10 cellular contexts compared by ENCODE assay signal in the genomic region with DNA sequence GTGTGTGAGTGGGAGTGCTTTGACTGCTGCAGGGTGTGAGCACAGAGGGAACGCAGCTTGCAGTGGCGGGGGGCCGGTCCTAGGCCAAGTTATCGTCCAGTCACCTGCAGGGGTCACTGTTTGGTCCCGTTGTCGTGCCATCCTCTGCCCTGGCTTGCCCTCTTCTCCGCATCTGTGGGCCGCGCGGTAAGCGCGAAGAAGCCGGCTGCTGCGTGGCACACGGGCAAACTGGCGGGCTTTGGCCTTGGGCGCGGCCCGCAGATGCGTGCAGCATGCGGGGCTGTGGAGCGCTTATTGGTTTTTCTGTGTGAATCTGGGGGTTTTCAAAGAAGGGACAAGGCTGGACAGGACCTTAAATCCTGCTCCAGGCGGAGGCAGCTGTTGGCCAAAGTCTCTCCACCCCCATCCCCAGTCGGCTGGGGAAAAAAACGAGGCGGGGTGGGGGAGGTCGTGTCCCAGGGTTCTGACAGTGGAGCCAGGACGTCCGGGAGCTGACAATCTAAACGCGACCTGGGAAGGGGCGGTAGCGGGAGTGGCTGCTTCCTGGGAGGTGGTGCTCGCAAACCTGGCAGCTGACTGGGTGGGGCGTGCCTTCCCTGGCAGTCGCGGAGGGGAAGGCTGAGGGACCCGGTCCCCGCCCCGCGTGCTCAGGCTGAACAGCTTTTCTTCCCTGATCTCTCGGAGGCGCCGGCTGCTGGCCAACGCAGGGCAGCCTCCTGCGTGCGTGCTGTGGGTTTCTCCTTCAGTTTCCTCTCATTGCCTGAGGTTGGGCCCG. TPM values are rescaled to one million over a fixed set of nuclear protein-coding genes. Genes with fewer than 3 reads are reported as not detected.
DNase-seq lines count a peak whose midpoint lies in the region; ATAC-seq, FAIRE-seq and TF ChIP-seq lines count a peak whose summit lies in the region.
"Had no signal": no experiment of that assay in that cellular context is flagged by ENCODE, and none has a peak within 500 bp of the region (broad histone marks: within the 10 kb centered on the region; RNA-seq: fewer than 3 reads in every experiment).

No MANE protein-coding gene starts in this region.

- no peak for FAIRE-seq in D721Med (lab: Jason Lieb, UNC)

- ATAC-seq in left lung: peak; percentile 98
- peak; percentile 96 for ATAC-seq in upper lobe of right lung
- no peak for ATAC-seq in GM18868 (IDR thresholded peaks at IDR 0.05; ENCODE audit: unreplicated experiment)

- intact Hi-C loops in left lung (cut with DNase I) (no loop called here), upper lobe of right lung (cut with DNase I) (no loop called here)

- peak overlapping the region in 1 of 2 donors; percentile 32 for H3K27ac ChIP-seq in coronary artery
- no peak overlapping the region for H3K27ac ChIP-seq in left lung
- peak overlapping the region; percentile 72 for H3K27ac ChIP-seq in upper lobe of right lung
- H3K27ac ChIP-seq: BLaER1 treated with 17β-estradiol and CSF1 and Interleukin-3, amounts not matched to agents 10 nM and 100 nM had no signal

- H3K9me3 ChIP-seq in left lung (no peaks in the 10 kb centered on the region), upper lobe of right lung (no peaks in the 10 kb centered on the region)

- TF ChIP-seq CTCF in coronary artery (IDR thresholded peaks at IDR 0.05): peak; percentile 7
- no peak for TF ChIP-seq CTCF in left lung (IDR thresholded peaks at IDR 0.05)
- no peak for TF ChIP-seq CTCF in upper lobe of right lung (IDR thresholded peaks at IDR 0.05)
- no peak for TF ChIP-seq CTCF in D721Med (IDR thresholded peaks at IDR 0.05; ENCODE audit: insufficient read depth, missing control alignments)

- peak; percentile 26 for DNase-seq in NCI-H748 (lab: John Stamatoyannopoulos, UW; ENCODE audit: unreplicated experiment)
- DNase-seq in NCI-H748 treated with DMSO at 0.1 percent for 48 hours (lab: John Stamatoyannopoulos, UW): no peak
- DNase-seq in coronary artery (ENCODE audit: low spot score): peak; percentile 81
- DNase-seq in left lung: peak; percentile 84 to 92
- peak; percentile 92 for DNase-seq in upper lobe of right lung
- DNase-seq in DMS79 treated with DMSO at 0.1 percent for 48 hours (lab: John Stamatoyannopoulos, UW): no peak
- no peak for DNase-seq in D721Med (ENCODE audit: insufficient read length, low spot score)
- DNase-seq: NCI-H1930 had no signal

- peaks cover 0 to 28% of the 10 kb centered on the region in 2 donors for H3K27me3 ChIP-seq in left lung
- no peaks in the 10 kb centered on the region for H3K27me3 ChIP-seq in upper lobe of right lung
- H3K27me3 ChIP-seq: BLaER1 treated with 17β-estradiol and CSF1 and Interleukin-3, amounts not matched to agents 10 nM and 100 nM had no signal

- H3K36me3 ChIP-seq in left lung (no peaks in the 10 kb centered on the region), upper lobe of right lung (no peaks in the 10 kb centered on the region)
- H3K36me3 ChIP-seq: BLaER1 treated with 17β-estradiol and CSF1 and Interleukin-3, amounts not matched to agents 10 nM and 100 nM had no signal

- H3K4me3 ChIP-seq in coronary artery (peak overlapping the region; percentile 74), left lung (peak overlapping the region; percentile 31 to 32), upper lobe of right lung (peak overlapping the region; percentile 48)
- H3K4me3 ChIP-seq: BLaER1 treated with 17β-estradiol and CSF1 and Interleukin-3, amounts not matched to agents 10 nM and 100 nM had no signal

- H3K4me1 ChIP-seq in left lung (no peaks in the 10 kb centered on the region), upper lobe of right lung (peaks cover 5% of the 10 kb centered on the region)
- H3K4me1 ChIP-seq: BLaER1 treated with 17β-estradiol and CSF1 and Interleukin-3, amounts not matched to agents 10 nM and 100 nM had no signal

RNA-seq across cellular contexts. Expression of a gene that starts 39.7 kb away (rescaled TPM):
- total RNA-seq in left lung (100 to 1,000 TPM in 1 of 2 donors, 10 to 100 TPM in 1; 86.8 to 143 TPM), upper lobe of right lung (139 TPM)

Comparison
In these comparisons a context has a peak if more than half of its experiments do, and no peak if none do; other contexts are left out.
1. DNase-seq: peak in NCI-H748 (single experiment), coronary artery (single experiment), left lung (2 of 2) and upper lobe of right lung (single experiment); none in NCI-H748 treated with DMSO at 0.1 percent for 48 hours (single experiment), DMS79 treated with DMSO at 0.1 percent for 48 hours (single experiment) and D721Med (single experiment).
2. Peak in every context shown above with its lines, with median percentiles within 50 percentile points of each other: H3K4me3 ChIP-seq.